ENCODE assay signal across 10 cellular contexts in genomic region chr10:84360634-84361365, GRCh38. TPM values are rescaled to one million over a fixed set of nuclear protein-coding genes. Genes with fewer than 3 reads are reported as not detected.
DNase-seq lines count a peak whose midpoint lies in the region; FAIRE-seq and TF ChIP-seq lines count a peak whose summit lies in the region.
"Had no signal": no experiment of that assay in that cellular context is flagged by ENCODE, and none has a peak within 500 bp of the region (broad histone marks: within the 10 kb centered on the region; RNA-seq: fewer than 3 reads in every experiment).

No MANE protein-coding gene starts in this region.

- H3K4me3 ChIP-seq in astrocyte (ENCODE audit: insufficient read depth, low read depth, low read length) (peak overlapping the region; percentile 50), skeletal muscle tissue (ENCODE audit: low read length in 3 of 3) (peak overlapping the region; percentile 37 to 60 (median 46)), SJCRH30 (no peak overlapping the region)

- H3K4me1 ChIP-seq in astrocyte (ENCODE audit: insufficient read depth, low read length) (peaks cover 7% of the 10 kb centered on the region), skeletal muscle tissue (ENCODE audit: control insufficient read depth in 3 of 3, insufficient read depth in 3 of 3, low read length in 3 of 3) (peaks cover 9 to 14% (median 10%) of the 10 kb centered on the region in 3 donors), SJCRH30 (no peaks in the 10 kb centered on the region)

- H3K9me3 ChIP-seq in astrocyte (ENCODE audit: insufficient read depth, low read depth, low read length) (no peaks in the 10 kb centered on the region), skeletal muscle tissue (ENCODE audit: control insufficient read depth in 3 of 3, low read length in 3 of 3) (no peaks in the 10 kb centered on the region), SJCRH30 (replicated peaks) (no peaks in the 10 kb centered on the region)

- H3K4me2 ChIP-seq in astrocyte (ENCODE audit: low read length) = peak overlapping the region; percentile 84

- H3K27me3 Mint-ChIP-seq in astrocyte (ENCODE audit: low read depth, unreplicated experiment) (no peaks in the 10 kb centered on the region), immature natural killer cell (ENCODE audit: low read depth in 3 of 3) (peaks cover 0 to 2% (median 0%) of the 10 kb centered on the region in 3 donors)

- H3K4me1 Mint-ChIP-seq in astrocyte (ENCODE audit: low read depth, unreplicated experiment) (peaks cover 43% of the 10 kb centered on the region), immature natural killer cell (peaks cover 76 to 93% of the 10 kb centered on the region in 2 donors)

- no peak for TF ChIP-seq CTCF in astrocyte (IDR thresholded peaks at IDR 0.05; ENCODE audit: insufficient read depth, low read depth, low read length)

- peaks cover 89% of the 10 kb centered on the region for H3K79me2 ChIP-seq in astrocyte (ENCODE audit: insufficient read depth, low read length)

- peak; percentile 7 for DNase-seq in GM04504 (ENCODE audit: low read depth)
- peak; percentile 22 for DNase-seq in astrocyte (ENCODE audit: low read depth)
- DNase-seq in immature natural killer cell = no peak
- DNase-seq in inferior parietal cortex (ENCODE audit: extremely low spot score) = no peak
- DNase-seq in SJCRH30 = no peak
- DNase-seq in mucosa of gallbladder (ENCODE audit: low spot score) = no peak
- DNase-seq in anterior cingulate cortex (lab: John Stamatoyannopoulos, UW) = no peak
- DNase-seq: activated naive CD4-positive, alpha-beta T cell treated with anti-CD3 and anti-CD28 coated beads, Interleukin-2, amount 50 U/mL, for 16 hours; NCI-H2107 had no signal

- peak overlapping the region; percentile 12 for H3K27ac ChIP-seq in astrocyte (ENCODE audit: low read depth, low read length)
- no peak overlapping the region for H3K27ac ChIP-seq in skeletal muscle tissue (ENCODE audit: low read depth, low read length)
- no peak overlapping the region for H3K27ac ChIP-seq in SJCRH30

- H3K9me3 Mint-ChIP-seq in astrocyte (ENCODE audit: unreplicated experiment) (no peaks in the 10 kb centered on the region), immature natural killer cell (no peaks in the 10 kb centered on the region)

- peak overlapping the region; percentile 11 for H2AFZ ChIP-seq in astrocyte (ENCODE audit: low read depth, low read length)

- no peaks in the 10 kb centered on the region for H3K36me3 ChIP-seq in astrocyte (ENCODE audit: insufficient read depth, low read length)
- no peaks in the 10 kb centered on the region for H3K36me3 ChIP-seq in skeletal muscle tissue (ENCODE audit: control insufficient read depth in 3 of 3, insufficient read depth in 3 of 3, low read length in 3 of 3)
- no peaks in the 10 kb centered on the region for H3K36me3 ChIP-seq in SJCRH30

- H3K27ac Mint-ChIP-seq in astrocyte (ENCODE audit: unreplicated experiment) = peak overlapping the region; percentile 90
- H3K27ac Mint-ChIP-seq in immature natural killer cell = peak overlapping the region; percentile 32 to 83 (median 70)

- no peaks in the 10 kb centered on the region for H3K27me3 ChIP-seq in astrocyte (ENCODE audit: insufficient read depth, low read length)
- H3K27me3 ChIP-seq in skeletal muscle tissue (ENCODE audit: control insufficient read depth in 3 of 3, insufficient read depth in 3 of 3, low read length in 3 of 3) = no peaks in the 10 kb centered on the region
- H3K27me3 ChIP-seq in SJCRH30 = no peaks in the 10 kb centered on the region

- no peaks in the 10 kb centered on the region for H3K36me3 Mint-ChIP-seq in astrocyte (ENCODE audit: low read depth, unreplicated experiment)
- no peaks in the 10 kb centered on the region for H3K36me3 Mint-ChIP-seq in immature natural killer cell

- peak overlapping the region; percentile 73 for H3K4me3 Mint-ChIP-seq in astrocyte (ENCODE audit: unreplicated experiment)
- H3K4me3 Mint-ChIP-seq in immature natural killer cell = peak overlapping the region; percentile 8 to 58 (median 44)

- no peak for FAIRE-seq in astrocyte (lab: Jason Lieb, UNC)

- H3K9ac ChIP-seq in astrocyte (ENCODE audit: low read length) = peak overlapping the region; percentile 59
- peak overlapping the region; percentile 15 to 46 (median 17) for H3K9ac ChIP-seq in skeletal muscle tissue (ENCODE audit: low read depth in 1 of 3, low read length in 3 of 3)

- peaks cover 67% of the 10 kb centered on the region for H4K20me1 ChIP-seq in astrocyte (ENCODE audit: insufficient read depth, low read length)

RNA-seq across cellular contexts. Expression of gene CCSER2, which starts 32.4 kb away (rescaled TPM):
- total RNA-seq in astrocyte = 97.6 and 100 TPM in 2 replicates
- polyA plus RNA-seq in immature natural killer cell = 100 to 1,000 TPM in 2 of 3 donors, 10 to 100 TPM in 1; 81.3 to 118 (median 103) TPM
- total RNA-seq in skeletal muscle tissue = 43.3 TPM
- 14.4 and 16.5 TPM in 2 replicates for total RNA-seq in SJCRH30 (2014; rRNA removed; shearing (Covaris generic))
- total RNA-seq in mucosa of gallbladder = 54.5 TPM

Comparison
In these comparisons a context has a peak if more than half of its experiments do, and no peak if none do; other contexts are left out.
1. DNase-seq: peak in GM04504 (single experiment) and astrocyte (single experiment); none in immature natural killer cell (0 of 3), inferior parietal cortex (single experiment), SJCRH30 (0 of 2), mucosa of gallbladder (single experiment) and anterior cingulate cortex (0 of 58).